8 cellular contexts compared by ENCODE assay signal in the genomic region with DNA sequence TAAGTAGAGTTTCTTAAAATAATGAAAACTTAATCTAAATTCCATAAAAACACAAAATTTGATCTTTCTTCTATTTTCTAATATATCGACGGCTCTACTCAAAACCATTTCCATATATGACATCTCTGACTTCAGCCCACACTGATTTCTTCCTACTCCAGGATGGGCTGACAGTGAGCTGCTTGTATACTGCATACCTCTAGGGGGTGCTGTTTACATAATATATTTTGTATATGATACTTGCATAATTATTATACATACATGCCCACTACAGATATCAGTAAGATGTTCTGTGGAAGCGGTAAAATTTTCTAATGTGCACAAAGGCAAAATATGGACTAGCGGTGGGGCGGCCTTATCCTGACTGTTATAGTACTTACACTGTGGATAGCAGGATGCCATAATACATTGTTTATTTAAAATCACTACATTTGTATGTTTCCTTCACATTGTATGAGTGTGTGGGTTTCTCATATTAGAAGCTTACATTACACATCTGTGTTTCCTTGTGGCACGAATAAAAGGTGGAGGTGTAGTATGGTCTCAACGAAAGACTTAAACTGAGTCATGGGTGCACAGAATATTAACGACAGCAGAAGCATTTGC.
A peak's percentile ranks its signal among the peaks of the same experiment; 100 is the strongest.
DNase-seq lines count a peak whose midpoint lies in the region; ATAC-seq and TF ChIP-seq lines count a peak whose summit lies in the region.

No MANE protein-coding gene starts in this region.

- no peaks in the 10 kb centered on the region for H3K27me3 ChIP-seq in liver (ENCODE audit: control insufficient read depth in 4 of 4, insufficient read depth in 4 of 4, low read length in 3 of 4)

- no peaks in the 10 kb centered on the region for H3K36me3 Mint-ChIP-seq in activated CD8-positive, alpha-beta T cell treated with anti-CD3 and anti-CD28 coated beads, Interleukin-2, amount 10 ng/mL, durations not matched to agents 7 days and 5 days (ENCODE audit: low read depth)

- H3K4me1 Mint-ChIP-seq in activated CD8-positive, alpha-beta T cell treated with anti-CD3 and anti-CD28 coated beads, Interleukin-2, amount 10 ng/mL, durations not matched to agents 7 days and 5 days (ENCODE audit: low read depth), result no peaks in the 10 kb centered on the region

- POLR2A ChIA-PET in activated CD8-positive, alpha-beta T cell treated with anti-CD3 and anti-CD28 coated beads, Interleukin-2, amount 10 ng/mL, durations not matched to agents 7 days and 5 days (lab: Charles Lee), result no interaction called here

- H3K4me1 ChIP-seq in liver (ENCODE audit: control insufficient read depth in 4 of 4, insufficient read depth in 4 of 4, low read length in 3 of 4), result no peaks in the 10 kb centered on the region

- H3K27ac Mint-ChIP-seq in activated CD8-positive, alpha-beta T cell treated with anti-CD3 and anti-CD28 coated beads, Interleukin-2, amount 10 ng/mL, durations not matched to agents 7 days and 5 days, result no peak overlapping the region

- WGBS in liver, result 59% methylated on average over 8 of the region's 8 CpGs

- peak; percentile 96 for ATAC-seq in GM18517 (IDR thresholded peaks at IDR 0.05; ENCODE audit: unreplicated experiment)
- ATAC-seq in HG02885 (IDR thresholded peaks at IDR 0.05; ENCODE audit: poor library complexity, unreplicated experiment), result peak; percentile 94
- ATAC-seq in activated CD8-positive, alpha-beta T cell treated with anti-CD3 and anti-CD28 coated beads, Interleukin-2, amount 10 ng/mL, durations not matched to agents 7 days and 5 days, result no peak

- H3K4me3 ChIP-seq in liver (ENCODE audit: low read depth in 1 of 3, low read length in 3 of 3), result no peak overlapping the region

- peak; percentile 44 for TF ChIP-seq CTCF in liver (IDR thresholded peaks at IDR 0.05; ENCODE audit: low read depth, low read length, missing input control)

- H3K27ac ChIP-seq in liver (ENCODE audit: low read depth in 1 of 2, low read length in 2 of 2), result no peak overlapping the region

- CTCF ChIA-PET in activated CD8-positive, alpha-beta T cell treated with anti-CD3 and anti-CD28 coated beads, Interleukin-2, amount 10 ng/mL, durations not matched to agents 7 days and 5 days (lab: Charles Lee), result interaction anchor here (0.9 to 1.7 kb wide), 3 partner anchors 14 to 970 kb away, joined by 3 to 4 read pairs (median 3); no protein-coding TSS in a partner anchor

- peak; percentile 48 to 57 for TF ChIP-seq RAD21 in liver (IDR thresholded peaks at IDR 0.05)

- H3K4me3 Mint-ChIP-seq in activated CD8-positive, alpha-beta T cell treated with anti-CD3 and anti-CD28 coated beads, Interleukin-2, amount 10 ng/mL, durations not matched to agents 7 days and 5 days, result no peak overlapping the region

- H3K9me3 Mint-ChIP-seq in activated CD8-positive, alpha-beta T cell treated with anti-CD3 and anti-CD28 coated beads, Interleukin-2, amount 10 ng/mL, durations not matched to agents 7 days and 5 days (ENCODE audit: insufficient read depth), result no peaks in the 10 kb centered on the region

- H3K9ac ChIP-seq in liver (ENCODE audit: low read depth in 1 of 2, low read length in 2 of 2), result no peak overlapping the region

- no peaks in the 10 kb centered on the region for H3K9me3 ChIP-seq in liver (ENCODE audit: control insufficient read depth in 4 of 4, low read length in 3 of 4)

- DNase-seq in AG08396 (ENCODE audit: low spot score) (peak; percentile 14), NCI-H1694 (lab: John Stamatoyannopoulos, UW) (peak; percentile 88), globus pallidus (ENCODE audit: low spot score) (no peak)
- peak; percentile 21 for DNase-seq in activated CD8-positive, alpha-beta T cell treated with anti-CD3 and anti-CD28 coated beads, Interleukin-2, amount 10 ng/mL, durations not matched to agents 7 days and 5 days
- no peak for DNase-seq in stimulated activated CD4-positive, alpha-beta T cell treated with anti-CD3 and anti-CD28 coated beads, Interleukin-4, amount 100 ng/mL, for 24 hours

- no peaks in the 10 kb centered on the region for H3K36me3 ChIP-seq in liver (ENCODE audit: control insufficient read depth in 4 of 4, insufficient read depth in 3 of 4, low read depth in 1 of 4, low read length in 3 of 4)

- no peaks in the 10 kb centered on the region for H3K27me3 Mint-ChIP-seq in activated CD8-positive, alpha-beta T cell treated with anti-CD3 and anti-CD28 coated beads, Interleukin-2, amount 10 ng/mL, durations not matched to agents 7 days and 5 days (ENCODE audit: low read depth)

TF ChIP-seq in liver, 16 proteins besides CTCF, POLR2A, EP300 and RAD21:
- TF ChIP-seq, protein P1, sequence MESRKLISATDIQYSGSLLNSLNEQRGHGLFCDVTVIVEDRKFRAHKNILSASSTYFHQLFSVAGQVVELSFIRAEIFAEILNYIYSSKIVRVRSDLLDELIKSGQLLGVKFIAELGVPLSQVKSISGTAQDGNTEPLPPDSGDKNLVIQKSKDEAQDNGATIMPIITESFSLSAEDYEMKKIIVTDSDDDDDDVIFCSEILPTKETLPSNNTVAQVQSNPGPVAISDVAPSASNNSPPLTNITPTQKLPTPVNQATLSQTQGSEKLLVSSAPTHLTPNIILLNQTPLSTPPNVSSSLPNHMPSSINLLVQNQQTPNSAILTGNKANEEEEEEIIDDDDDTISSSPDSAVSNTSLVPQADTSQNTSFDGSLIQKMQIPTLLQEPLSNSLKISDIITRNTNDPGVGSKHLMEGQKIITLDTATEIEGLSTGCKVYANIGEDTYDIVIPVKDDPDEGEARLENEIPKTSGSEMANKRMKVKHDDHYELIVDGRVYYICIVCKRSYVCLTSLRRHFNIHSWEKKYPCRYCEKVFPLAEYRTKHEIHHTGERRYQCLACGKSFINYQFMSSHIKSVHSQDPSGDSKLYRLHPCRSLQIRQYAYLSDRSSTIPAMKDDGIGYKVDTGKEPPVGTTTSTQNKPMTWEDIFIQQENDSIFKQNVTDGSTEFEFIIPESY (IDR thresholded peaks at IDR 0.05), result no peak
- TF ChIP-seq EGR1 (IDR thresholded peaks at IDR 0.05; ENCODE audit: low read depth in 2 of 2) (no peak), RXRA (IDR thresholded peaks at IDR 0.05) (no peak), FOXA2 (IDR thresholded peaks at IDR 0.05) (no peak), TAF1 (conservative IDR thresholded peaks at IDR 0.05) (no peak)

Comparison
In these comparisons a context has a peak if more than half of its experiments do, and no peak if none do; other contexts are left out.
1. DNase-seq: peak in AG08396 (single experiment), NCI-H1694 (single experiment) and activated CD8-positive, alpha-beta T cell treated with anti-CD3 and anti-CD28 coated beads, Interleukin-2, amount 10 ng/mL, durations not matched to agents 7 days and 5 days (single experiment); none in globus pallidus (single experiment) and stimulated activated CD4-positive, alpha-beta T cell treated with anti-CD3 and anti-CD28 coated beads, Interleukin-4, amount 100 ng/mL, for 24 hours (single experiment).